8 cellular contexts compared by ENCODE assay signal in genomic region chr6:159729598-159729997, GRCh38. TPM values are rescaled to one million over a fixed set of nuclear protein-coding genes. Genes with fewer than 3 reads are reported as not detected.
DNase-seq lines count a peak whose midpoint lies in the region; ATAC-seq, FAIRE-seq and TF ChIP-seq lines count a peak whose summit lies in the region.

No MANE protein-coding gene starts in this region.

- ATAC-seq in CD4-positive, alpha-beta T cell (ENCODE audit: poor library complexity): no peak
- ATAC-seq in activated CD8-positive, alpha-beta T cell treated with anti-CD3 and anti-CD28 coated beads for 36 hours: no peak
- no peak for ATAC-seq in HG03139 (IDR thresholded peaks at IDR 0.05; ENCODE audit: unreplicated experiment)

- peaks cover 95% of the 10 kb centered on the region for H3K79me2 ChIP-seq in keratinocyte (ENCODE audit: control insufficient read depth, insufficient read depth, low read length)

- H3K4me1 Mint-ChIP-seq in CD4-positive, alpha-beta T cell (ENCODE audit: low read depth): peaks cover 83% of the 10 kb centered on the region
- H3K4me1 Mint-ChIP-seq in activated CD8-positive, alpha-beta T cell treated with anti-CD3 and anti-CD28 coated beads for 36 hours (ENCODE audit: low read depth): peaks cover 49% of the 10 kb centered on the region

- H3K27me3 ChIP-seq in CD4-positive, alpha-beta T cell (ENCODE audit: control insufficient read depth, insufficient read depth, low read length): no peaks in the 10 kb centered on the region
- H3K27me3 ChIP-seq in HAP-1 (ENCODE audit: low read depth): no peaks in the 10 kb centered on the region
- H3K27me3 ChIP-seq in keratinocyte (ENCODE audit: control insufficient read depth, extremely low read depth, insufficient read depth, low read length): no peaks in the 10 kb centered on the region

- H3K9me1 ChIP-seq in keratinocyte (ENCODE audit: control insufficient read depth, extremely low read depth, insufficient read depth, low read length): no peaks in the 10 kb centered on the region

- CTCF ChIA-PET in CD4-positive, alpha-beta T cell (lab: Charles Lee): interaction anchor here (1.1 to 2.2 kb wide), 2 partner anchors 9 to 38 kb away, joined by 5 to 7 read pairs; no protein-coding TSS in a partner anchor
- CTCF ChIA-PET in activated CD8-positive, alpha-beta T cell treated with anti-CD3 and anti-CD28 coated beads for 36 hours (lab: Charles Lee): interaction anchor here (0.9 to 1.5 kb wide), 4 partner anchors 8 to 38 kb away, joined by 3 to 8 read pairs (median 4); no protein-coding TSS in a partner anchor

- FAIRE-seq in keratinocyte (lab: Jason Lieb, UNC): peak; percentile 41

- TF ChIP-seq CTCF in CD4-positive, alpha-beta T cell (IDR thresholded peaks at IDR 0.05): no peak
- no peak for TF ChIP-seq CTCF in activated CD8-positive, alpha-beta T cell treated with anti-CD3 and anti-CD28 coated beads for 36 hours (IDR thresholded peaks at IDR 0.05)
- TF ChIP-seq CTCF in keratinocyte (optimal IDR thresholded peaks at IDR 0.05 in 1 of 3, IDR thresholded peaks at IDR 0.05 in 1 of 3, conservative IDR thresholded peaks at IDR 0.05 in 1 of 3; ENCODE audit: extremely low read depth in 1 of 3, insufficient read depth in 2 of 3, low read length in 3 of 3): no peak

- in situ Hi-C loops in HAP-1 (cut with MboI; ENCODE audit: low sequenced_read_pairs): no loop called here

- no peak overlapping the region for H3K27ac ChIP-seq in CD4-positive, alpha-beta T cell (ENCODE audit: low read depth, low read length)
- peak overlapping the region; percentile 7 for H3K27ac ChIP-seq in keratinocyte (ENCODE audit: control insufficient read depth, insufficient read depth, low read length)

- peaks cover 9% of the 10 kb centered on the region for H3K27me3 Mint-ChIP-seq in CD4-positive, alpha-beta T cell
- H3K27me3 Mint-ChIP-seq in activated CD8-positive, alpha-beta T cell treated with anti-CD3 and anti-CD28 coated beads for 36 hours: no peaks in the 10 kb centered on the region

- H3K36me3 ChIP-seq in HAP-1 (replicated peaks) (peaks cover 18% of the 10 kb centered on the region), keratinocyte (ENCODE audit: control insufficient read depth in 2 of 2, extremely low read depth in 1 of 2, insufficient read depth in 2 of 2, low read length in 2 of 2) (peaks cover 0 to 7% of the 10 kb centered on the region in 2 experiments)

- H3K9me3 ChIP-seq in CD4-positive, alpha-beta T cell (ENCODE audit: control insufficient read depth, low read length): no peaks in the 10 kb centered on the region
- no peaks in the 10 kb centered on the region for H3K9me3 ChIP-seq in HAP-1
- H3K9me3 ChIP-seq in keratinocyte (ENCODE audit: control insufficient read depth, low read depth, low read length): no peaks in the 10 kb centered on the region

- H3K4me1 ChIP-seq in HAP-1 (peaks cover 20% of the 10 kb centered on the region), keratinocyte (ENCODE audit: control insufficient read depth, extremely low read depth, insufficient read depth, low read length) (peaks cover 18% of the 10 kb centered on the region)

- peak overlapping the region; percentile 31 for H3K9ac ChIP-seq in keratinocyte (ENCODE audit: control insufficient read depth, extremely low read depth, insufficient read depth, low read length)

- peak overlapping the region; percentile 93 for H3K4me3 Mint-ChIP-seq in CD4-positive, alpha-beta T cell
- H3K4me3 Mint-ChIP-seq in activated CD8-positive, alpha-beta T cell treated with anti-CD3 and anti-CD28 coated beads for 36 hours: peak overlapping the region; percentile 85

- H3K9me3 Mint-ChIP-seq in CD4-positive, alpha-beta T cell: no peaks in the 10 kb centered on the region
- H3K9me3 Mint-ChIP-seq in activated CD8-positive, alpha-beta T cell treated with anti-CD3 and anti-CD28 coated beads for 36 hours: no peaks in the 10 kb centered on the region

- no peak for DNase-seq in CD4-positive, alpha-beta T cell
- no peak for DNase-seq in HAP-1 (ENCODE audit: low spot score in 2 of 2)
- DNase-seq in activated CD8-positive, alpha-beta T cell treated with anti-CD3 and anti-CD28 coated beads for 36 hours: no peak
- no peak for DNase-seq in keratinocyte (ENCODE audit: low read depth, low spot score)
- DNase-seq in NCI-H187 (lab: John Stamatoyannopoulos, UW): no peak
- no peak for DNase-seq in NCI-H1092 treated with DMSO at 0.1 percent for 48 hours (lab: John Stamatoyannopoulos, UW)
- no peak for DNase-seq in T-helper 9 cell

- intact Hi-C loops in CD4-positive, alpha-beta T cell (cut with DNase I, micrococcal nuclease): loop anchor here (2.0 to 10.0 kb wide), 2 partner anchors 15 to 725 kb away; no protein-coding TSS in a partner anchor
- intact Hi-C loops in activated CD8-positive, alpha-beta T cell treated with anti-CD3 and anti-CD28 coated beads for 36 hours (cut with micrococcal nuclease): loop anchor here (5.0 to 10.0 kb wide), 2 partner anchors 33 to 245 kb away; partner anchors contain the start of gene ACAT2

- peak overlapping the region; percentile 82 for H3K4me2 ChIP-seq in keratinocyte (ENCODE audit: control insufficient read depth, extremely low read depth, insufficient read depth, low read depth, low read length)

- POLR2A ChIA-PET in CD4-positive, alpha-beta T cell (lab: Charles Lee): interaction anchor here (0.5 to 8.3 kb wide), 6 partner anchors 8 to 60 kb away, joined by 3 to 195 read pairs (median 76); partner anchors contain the start of genes ACAT2, MRPL18, SOD2 and TCP1
- POLR2A ChIA-PET in activated CD8-positive, alpha-beta T cell treated with anti-CD3 and anti-CD28 coated beads for 36 hours (lab: Charles Lee): interaction anchor here (1.0 to 3.3 kb wide), 6 partner anchors 11 to 60 kb away, joined by 4 to 28 read pairs (median 4); partner anchors contain the start of genes MRPL18, SOD2 and TCP1

- dilution Hi-C loops in keratinocyte (cut with MboI; ENCODE audit: extremely low pct_ligation_motif_present, low sequenced_read_pairs): no loop called here

- H3K4me3 ChIP-seq in HAP-1 (peak overlapping the region; percentile 95), keratinocyte (ENCODE audit: control insufficient read depth in 2 of 3, extremely low read depth in 1 of 3, insufficient read depth in 2 of 3, low read depth in 1 of 3, low read length in 3 of 3) (peak overlapping the region; percentile 3 to 98 (median 90))

- no peak overlapping the region for H2AFZ ChIP-seq in keratinocyte (ENCODE audit: control insufficient read depth, low read length)

- peaks cover 56% of the 10 kb centered on the region for H3K36me3 Mint-ChIP-seq in CD4-positive, alpha-beta T cell (ENCODE audit: low read depth)
- H3K36me3 Mint-ChIP-seq in activated CD8-positive, alpha-beta T cell treated with anti-CD3 and anti-CD28 coated beads for 36 hours (ENCODE audit: low read depth): peaks cover 40% of the 10 kb centered on the region

- H4K20me1 ChIP-seq in keratinocyte (ENCODE audit: control insufficient read depth, extremely low read depth, insufficient read depth, low read length): peaks cover 9% of the 10 kb centered on the region

- peak overlapping the region; percentile 100 for H3K27ac Mint-ChIP-seq in CD4-positive, alpha-beta T cell
- peak overlapping the region; percentile 89 for H3K27ac Mint-ChIP-seq in activated CD8-positive, alpha-beta T cell treated with anti-CD3 and anti-CD28 coated beads for 36 hours

RNA-seq across cellular contexts. Expression of gene WTAP, which starts 2.3 kb away (rescaled TPM):
- total RNA-seq in CD4-positive, alpha-beta T cell: 100 to 1,000 TPM; 211 to 227 TPM
- total RNA-seq in activated CD8-positive, alpha-beta T cell treated with anti-CD3 and anti-CD28 coated beads for 36 hours: 10 to 100 TPM; 79.9 to 80.6 TPM
- 20.6 to 40.2 TPM (median 35.3 TPM) in 3 replicates for polyA plus RNA-seq in keratinocyte
- polyA plus RNA-seq in keratinocyte (2011; ENCODE audit: low read depth): 99.5 TPM
- 22.1 and 36.7 TPM in 2 replicates for polyA plus RNA-seq in keratinocyte (2011; cell fraction: cytosol; rRNA removed)
- 24.4 and 27.6 TPM in 2 replicates for polyA plus RNA-seq in keratinocyte (2011; cell fraction: nucleus; rRNA removed)
- 58.7 and 61.5 TPM in 2 replicates for polyA plus RNA-seq in keratinocyte (2012; ENCODE audit: low replicate concordance)
- polyA minus RNA-seq in keratinocyte: 11.5 to 59.4 TPM (median 28.5 TPM) in 3 replicates
- polyA minus RNA-seq in keratinocyte (2011; cell fraction: cytosol; rRNA and poly(A)+ RNA removed): 11.7 TPM
- 14.8 and 37.4 TPM in 2 replicates for polyA minus RNA-seq in keratinocyte (2011; cell fraction: nucleus; rRNA and poly(A)+ RNA removed)

RNA-seq across cellular contexts. Expression of gene ACAT2, which starts 32.2 kb away (rescaled TPM):
- 10 to 100 TPM; 21.4 to 25.8 TPM for total RNA-seq in CD4-positive, alpha-beta T cell
- total RNA-seq in activated CD8-positive, alpha-beta T cell treated with anti-CD3 and anti-CD28 coated beads for 36 hours: 10 to 100 TPM; 70.8 to 74.1 TPM
- 92.6 to 217 TPM (median 205 TPM) in 3 replicates for polyA plus RNA-seq in keratinocyte
- polyA plus RNA-seq in keratinocyte (2011; ENCODE audit: low read depth): 25.1 TPM
- 81.7 and 105 TPM in 2 replicates for polyA plus RNA-seq in keratinocyte (2011; cell fraction: cytosol; rRNA removed)
- polyA plus RNA-seq in keratinocyte (2011; cell fraction: nucleus; rRNA removed): 47.8 and 53.7 TPM in 2 replicates
- polyA plus RNA-seq in keratinocyte (2012; ENCODE audit: low replicate concordance): 19.4 and 164 TPM in 2 replicates
- polyA minus RNA-seq in keratinocyte: 47.7 to 104 TPM (median 51.3 TPM) in 3 replicates
- polyA minus RNA-seq in keratinocyte (2011; cell fraction: cytosol; rRNA and poly(A)+ RNA removed): 60.8 TPM
- 14.6 and 32.6 TPM in 2 replicates for polyA minus RNA-seq in keratinocyte (2011; cell fraction: nucleus; rRNA and poly(A)+ RNA removed)

RNA-seq across cellular contexts. Expression of gene SOD2, which starts 36.6 kb away (rescaled TPM):
- total RNA-seq in CD4-positive, alpha-beta T cell: 100 to 1,000 TPM; 182 to 195 TPM
- total RNA-seq in activated CD8-positive, alpha-beta T cell treated with anti-CD3 and anti-CD28 coated beads for 36 hours: 100 to 1,000 TPM in 1 of 2 experiments, 10 to 100 TPM in 1; 95.5 to 105 TPM
- polyA plus RNA-seq in keratinocyte: 28.6 to 48.7 TPM (median 41.9 TPM) in 3 replicates
- polyA plus RNA-seq in keratinocyte (2011; ENCODE audit: low read depth): 28.8 TPM
- polyA plus RNA-seq in keratinocyte (2011; cell fraction: cytosol; rRNA removed): 40.0 and 41.6 TPM in 2 replicates
- 28.3 and 32.3 TPM in 2 replicates for polyA plus RNA-seq in keratinocyte (2011; cell fraction: nucleus; rRNA removed)
- polyA plus RNA-seq in keratinocyte (2012; ENCODE audit: low replicate concordance): 49.0 and 58.5 TPM in 2 replicates
- 67.0 to 69.1 TPM (median 67.7 TPM) in 3 replicates for polyA minus RNA-seq in keratinocyte
- polyA minus RNA-seq in keratinocyte (2011; cell fraction: cytosol; rRNA and poly(A)+ RNA removed): 61.0 TPM
- polyA minus RNA-seq in keratinocyte (2011; cell fraction: nucleus; rRNA and poly(A)+ RNA removed): 15.2 and 31.3 TPM in 2 replicates

RNA-seq across cellular contexts. Expression of gene TCP1, which starts 59.8 kb away (rescaled TPM):
- total RNA-seq in CD4-positive, alpha-beta T cell: 100 to 1,000 TPM; 212 to 216 TPM
- 100 to 1,000 TPM; 446 to 452 TPM for total RNA-seq in activated CD8-positive, alpha-beta T cell treated with anti-CD3 and anti-CD28 coated beads for 36 hours
- polyA plus RNA-seq in keratinocyte: 72.8 to 174 TPM (median 174 TPM) in 3 replicates
- 207 TPM for polyA plus RNA-seq in keratinocyte (2011; ENCODE audit: low read depth)
- 99.5 and 152 TPM in 2 replicates for polyA plus RNA-seq in keratinocyte (2011; cell fraction: cytosol; rRNA removed)
- 104 and 141 TPM in 2 replicates for polyA plus RNA-seq in keratinocyte (2011; cell fraction: nucleus; rRNA removed)
- polyA plus RNA-seq in keratinocyte (2012; ENCODE audit: low replicate concordance): 224 and 225 TPM in 2 replicates
- polyA minus RNA-seq in keratinocyte: 60.0 to 282 TPM (median 92.0 TPM) in 3 replicates
- 352 TPM for polyA minus RNA-seq in keratinocyte (2011; cell fraction: cytosol; rRNA and poly(A)+ RNA removed)
- 85.3 and 130 TPM in 2 replicates for polyA minus RNA-seq in keratinocyte (2011; cell fraction: nucleus; rRNA and poly(A)+ RNA removed)
